Comparison of ENCODE assay signal across 1 cellular context in the genomic region with DNA sequence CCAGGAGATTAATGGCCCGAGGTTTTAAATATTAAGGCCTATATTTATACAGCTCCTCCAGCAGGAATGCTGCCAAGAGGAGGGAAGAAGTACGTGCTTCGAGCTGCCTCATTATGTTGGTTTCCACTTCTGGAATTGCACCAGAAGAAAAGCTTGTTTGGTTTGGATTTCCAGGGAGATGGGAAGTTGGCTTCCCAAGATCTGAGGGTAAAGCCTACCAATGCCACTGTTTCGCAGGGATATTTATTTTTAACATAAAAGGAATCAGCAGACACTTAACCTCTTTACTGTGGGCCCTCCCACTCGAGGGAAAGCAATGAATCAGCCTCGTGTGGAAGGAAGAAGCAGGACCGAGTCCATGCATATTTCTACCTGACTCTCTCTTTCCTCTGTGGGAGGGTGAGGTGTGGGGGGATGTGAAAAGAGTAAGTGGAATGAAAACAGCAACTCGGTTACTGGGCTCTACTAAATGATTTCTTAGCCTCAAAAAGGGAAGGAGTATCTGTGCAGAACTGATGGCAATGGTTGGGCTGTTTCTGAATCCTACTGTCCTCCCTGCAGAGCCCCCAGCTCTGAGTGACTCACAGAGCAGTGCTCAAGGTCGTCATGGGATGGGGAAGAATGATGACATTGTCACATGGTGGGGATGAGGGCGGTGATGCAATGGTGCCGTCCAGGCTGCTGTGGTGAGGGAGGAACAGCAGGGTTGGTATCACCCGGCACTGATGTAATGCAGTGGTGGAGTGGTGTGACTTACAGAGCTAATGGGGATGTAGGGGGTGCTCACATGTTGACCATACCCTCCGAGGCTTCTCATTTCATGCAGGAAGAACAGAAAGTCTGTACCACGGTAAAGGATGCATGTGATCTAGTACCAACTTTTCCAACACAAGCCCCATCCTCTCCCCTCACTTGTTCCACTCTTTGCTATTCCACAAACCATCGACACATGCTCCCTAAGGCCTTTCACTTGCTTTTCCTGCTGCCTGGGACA.
TF ChIP-seq lines count a peak whose summit lies in the region.

No MANE protein-coding gene starts in this region.

TF ChIP-seq in K562, 482 proteins besides CTCF, POLR2A, EP300 and RAD21 (continued from another document):
- TF ChIP-seq, protein P1, sequence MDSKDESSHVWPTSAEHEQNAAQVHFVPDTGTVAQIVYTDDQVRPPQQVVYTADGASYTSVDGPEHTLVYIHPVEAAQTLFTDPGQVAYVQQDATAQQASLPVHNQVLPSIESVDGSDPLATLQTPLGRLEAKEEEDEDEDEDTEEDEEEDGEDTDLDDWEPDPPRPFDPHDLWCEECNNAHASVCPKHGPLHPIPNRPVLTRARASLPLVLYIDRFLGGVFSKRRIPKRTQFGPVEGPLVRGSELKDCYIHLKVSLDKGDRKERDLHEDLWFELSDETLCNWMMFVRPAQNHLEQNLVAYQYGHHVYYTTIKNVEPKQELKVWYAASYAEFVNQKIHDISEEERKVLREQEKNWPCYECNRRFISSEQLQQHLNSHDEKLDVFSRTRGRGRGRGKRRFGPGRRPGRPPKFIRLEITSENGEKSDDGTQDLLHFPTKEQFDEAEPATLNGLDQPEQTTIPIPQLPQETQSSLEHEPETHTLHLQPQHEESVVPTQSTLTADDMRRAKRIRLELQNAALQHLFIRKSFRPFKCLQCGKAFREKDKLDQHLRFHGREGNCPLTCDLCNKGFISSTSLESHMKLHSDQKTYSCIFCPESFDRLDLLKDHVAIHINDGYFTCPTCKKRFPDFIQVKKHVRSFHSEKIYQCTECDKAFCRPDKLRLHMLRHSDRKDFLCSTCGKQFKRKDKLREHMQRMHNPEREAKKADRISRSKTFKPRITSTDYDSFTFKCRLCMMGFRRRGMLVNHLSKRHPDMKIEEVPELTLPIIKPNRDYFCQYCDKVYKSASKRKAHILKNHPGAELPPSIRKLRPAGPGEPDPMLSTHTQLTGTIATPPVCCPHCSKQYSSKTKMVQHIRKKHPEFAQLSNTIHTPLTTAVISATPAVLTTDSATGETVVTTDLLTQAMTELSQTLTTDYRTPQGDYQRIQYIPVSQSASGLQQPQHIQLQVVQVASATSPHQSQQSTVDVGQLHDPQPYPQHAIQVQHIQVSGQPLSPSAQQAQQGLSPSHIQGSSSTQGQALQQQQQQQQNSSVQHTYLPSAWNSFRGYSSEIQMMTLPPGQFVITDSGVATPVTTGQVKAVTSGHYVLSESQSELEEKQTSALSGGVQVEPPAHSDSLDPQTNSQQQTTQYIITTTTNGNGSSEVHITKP (IDR thresholded peaks at IDR 0.05; ENCODE audit: partially characterized antibody), result peak; percentile 75
